16 cellular contexts compared by ENCODE assay signal in genomic region chr2:163919717-163920116, GRCh38.
"Had no signal": no experiment of that assay in that cellular context is flagged by ENCODE, and none has a peak within 500 bp of the region (broad histone marks: within the 10 kb centered on the region; RNA-seq: fewer than 3 reads in every experiment).

No MANE protein-coding gene starts in this region.

- DNase-seq: activated CD4-positive, alpha-beta T cell treated with anti-CD3 and anti-CD28 coated beads, Interleukin-2, amount 50 U/mL, for 4 hours; activated gamma-delta T cell; cerebellar nuclear complex; effector CD8-positive, alpha-beta T cell; esophagus squamous epithelium; foreskin melanocyte; left ventricle myocardium superior; occipital lobe; stimulated activated CD4-positive, alpha-beta T cell treated with anti-CD3 and anti-CD28 coated beads, Interleukin-4, amount 100 ng/mL, for 1 hour; stomach; WERI-Rb-1 had no signal

- H3K4me2 ChIP-seq: smooth muscle cell had no signal

- H3K27ac ChIP-seq: esophagus squamous epithelium, right atrium auricular region, stomach, WERI-Rb-1 had no signal

- ATAC-seq: left ventricle myocardium superior had no signal

- H3K36me3 ChIP-seq: esophagus squamous epithelium, right atrium auricular region, stomach, WERI-Rb-1 had no signal

- H3K4me3 ChIP-seq: right atrium auricular region, smooth muscle cell, stomach had no signal

- H3K27me3 ChIP-seq: esophagus squamous epithelium, right atrium auricular region, stomach had no signal

- H3K4me1 ChIP-seq: right atrium auricular region, stomach had no signal

- H3K9me3 ChIP-seq: esophagus squamous epithelium, right atrium auricular region, stomach had no signal

- FAIRE-seq: astrocyte, bronchial epithelial cell, endothelial cell of umbilical vein had no signal
